In the genomic region with DNA sequence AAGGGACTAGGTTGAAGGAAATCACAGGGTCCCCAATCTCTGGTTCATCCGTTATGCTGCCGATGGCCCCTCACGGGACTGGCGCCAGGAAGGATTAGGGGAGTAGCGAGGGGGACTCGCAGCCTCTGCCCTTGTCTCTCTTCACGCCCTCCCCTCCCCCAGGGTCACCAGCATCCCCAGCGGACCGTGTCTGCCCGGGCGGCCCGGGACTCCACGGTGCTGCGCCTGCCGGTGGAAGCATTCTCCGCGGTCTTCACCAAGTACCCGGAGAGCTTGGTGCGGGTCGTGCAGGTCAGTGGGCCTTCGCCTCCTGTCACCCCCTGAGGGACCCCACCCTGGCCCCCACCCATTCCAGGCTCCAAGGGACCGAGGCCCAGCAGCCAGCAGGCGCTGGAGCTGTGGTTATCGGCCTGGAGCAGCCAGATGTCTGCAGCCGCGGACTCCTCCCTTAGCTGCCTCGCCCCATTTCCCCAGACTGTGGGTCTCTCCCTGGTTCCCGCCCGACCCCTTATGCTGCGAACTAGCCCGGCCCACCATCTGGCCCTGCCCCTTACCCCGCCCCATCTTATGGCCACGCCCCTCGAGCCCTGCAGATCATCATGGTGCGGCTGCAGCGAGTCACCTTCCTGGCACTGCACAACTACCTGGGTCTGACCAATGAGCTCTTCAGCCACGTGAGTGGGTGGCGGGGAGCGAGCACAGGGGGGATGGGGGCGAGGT, we compare ENCODE assay signal across 11 cellular contexts. TPM values are rescaled to one million over a fixed set of nuclear protein-coding genes. Genes with fewer than 3 reads are reported as not detected.
A peak's percentile ranks its signal among the peaks of the same experiment; 100 is the strongest.
DNase-seq lines count a peak whose midpoint lies in the region; ATAC-seq, FAIRE-seq and TF ChIP-seq lines count a peak whose summit lies in the region.
"Had no signal": no experiment of that assay in that cellular context is flagged by ENCODE, and none has a peak within 500 bp of the region (broad histone marks: within the 10 kb centered on the region; RNA-seq: fewer than 3 reads in every experiment).

No MANE protein-coding gene starts in this region.

- no TSS peak for BruUV-seq in HepG2 (replicated peaks; lab: Mats Ljungman, UMichigan)

- H3K27ac ChIP-seq in right lobe of liver (no peak overlapping the region), HepG2 (ENCODE audit: extremely low read length, insufficient read depth, low read length) (no peak overlapping the region)

- H3K4me3 ChIP-seq in right lobe of liver (no peak overlapping the region), HepG2 (replicated peaks in 1 of 3; ENCODE audit: insufficient read depth in 1 of 3, low read depth in 2 of 3, low read length in 3 of 3) (no peak overlapping the region)

- peaks cover 11% of the 10 kb centered on the region for H3K36me3 Mint-ChIP-seq in activated T-cell treated with anti-CD3 and anti-CD28 coated beads, Interleukin-2, amount 50 U/mL, for 4 hours (ENCODE audit: insufficient read depth)

- peaks cover 0 to 47% (median 8%) of the 10 kb centered on the region in 4 donors for H3K36me3 ChIP-seq in right lobe of liver
- peaks cover 1 to 8% of the 10 kb centered on the region in 2 experiments; a peak in 4 of 5 replicates for H3K36me3 ChIP-seq in HepG2 (replicated peaks in 1 of 2; ENCODE audit: control insufficient read depth in 1 of 2, insufficient read depth in 2 of 2, low read length in 2 of 2)

- no peak overlapping the region for H2AFZ ChIP-seq in HepG2 (ENCODE audit: low read length)

- H3K27me3 ChIP-seq in right lobe of liver = no peaks in the 10 kb centered on the region
- no peaks in the 10 kb centered on the region for H3K27me3 ChIP-seq in HepG2 (ENCODE audit: control insufficient read depth in 1 of 2, insufficient read depth in 2 of 2, low read length in 2 of 2)

- H3K9me3 Mint-ChIP-seq in activated T-cell treated with anti-CD3 and anti-CD28 coated beads, Interleukin-2, amount 50 U/mL, for 4 hours = no peaks in the 10 kb centered on the region
- H3K9me3 Mint-ChIP-seq: neural crest cell had no signal

- peak in 2 of 3 donors; percentile 46 to 48 for DNase-seq in right lobe of liver
- DNase-seq in HepG2 (ENCODE audit: low spot score) = no peak
- DNase-seq in activated T-cell treated with anti-CD3 and anti-CD28 coated beads, Interleukin-2, amount 50 U/mL, for 4 hours = no peak
- peak; percentile 23 for DNase-seq in kidney glomerular epithelial cell (lab: John Stamatoyannopoulos, UW)
- no peak for DNase-seq in DMS53 treated with DMSO at 0.1 percent for 48 hours (lab: John Stamatoyannopoulos, UW; ENCODE audit: unreplicated experiment)
- DNase-seq: CD4-positive, CD25-positive, alpha-beta regulatory T cell had no signal

- H3K4me1 ChIP-seq in right lobe of liver (peaks cover 0 to 5% (median 0%) of the 10 kb centered on the region in 4 donors), HepG2 (ENCODE audit: insufficient read depth, low read length) (peaks cover under 1% of the 10 kb centered on the region; the same call in 1 of the 2 replicates)

- H4K20me1 ChIP-seq in HepG2 (ENCODE audit: insufficient read depth, low read length) = no peaks in the 10 kb centered on the region

- intact Hi-C loops in right lobe of liver (cut with DNase I) (no loop called here), HepG2 (cut with micrococcal nuclease; ENCODE audit: unreplicated experiment) (no loop called here)

- TF ChIP-seq RAD21 in HepG2 (CRISPR knock-in tag; IDR thresholded peaks at IDR 0.05) = no peak

- TF ChIP-seq EP300 in HepG2 (IDR thresholded peaks at IDR 0.05; ENCODE audit: low read depth in 2 of 2, low read length in 2 of 2) (no peak), HepG2 (CRISPR knock-in tag; IDR thresholded peaks at IDR 0.05; ENCODE audit: borderline replicate concordance) (no peak)

- no peaks in the 10 kb centered on the region for H3K27me3 Mint-ChIP-seq in activated T-cell treated with anti-CD3 and anti-CD28 coated beads, Interleukin-2, amount 50 U/mL, for 4 hours (ENCODE audit: low read depth)
- H3K27me3 Mint-ChIP-seq: CD4-positive, CD25-positive, alpha-beta regulatory T cell had no signal

- H3K79me2 ChIP-seq in HepG2 (ENCODE audit: insufficient read depth, low read length) = no peaks in the 10 kb centered on the region

- H3K4me3 Mint-ChIP-seq in activated T-cell treated with anti-CD3 and anti-CD28 coated beads, Interleukin-2, amount 50 U/mL, for 4 hours = no peak overlapping the region
- H3K4me3 Mint-ChIP-seq: CD4-positive, CD25-positive, alpha-beta regulatory T cell had no signal

- H3K9me3 ChIP-seq in right lobe of liver (no peaks in the 10 kb centered on the region), HepG2 (ENCODE audit: low read length) (no peaks in the 10 kb centered on the region)

- TF ChIP-seq POLR2A in right lobe of liver (IDR thresholded peaks at IDR 0.05) (no peak), HepG2 (IDR thresholded peaks at IDR 0.05; ENCODE audit: insufficient read depth in 1 of 2, low read depth in 2 of 2, low read length in 2 of 2) (no peak)

- CTCF ChIA-PET in HepG2 (lab: Yijun Ruan, JAX; ENCODE audit: low intra/inter-chr PET ratio, low total read pairs) = no interaction called here

- in situ Hi-C loops in HepG2 (cut with HindIII; ENCODE audit: extremely low pct_ligation_motif_present, low pct_unique_long_range_greater_than_20kb) = no loop called here

- POLR2A ChIA-PET in HepG2 (lab: Yijun Ruan, JAX) = no interaction called here

- H3K4me2 ChIP-seq in HepG2 (ENCODE audit: low read depth, low read length) = no peak overlapping the region

- FAIRE-seq in HepG2 (lab: Jason Lieb, UNC) = no peak
- FAIRE-seq: colon had no signal

- peaks cover 17% of the 10 kb centered on the region for H3K4me1 Mint-ChIP-seq in activated T-cell treated with anti-CD3 and anti-CD28 coated beads, Interleukin-2, amount 50 U/mL, for 4 hours (ENCODE audit: low read depth)

- WGBS in right lobe of liver (ENCODE audit: insufficient coverage, low coverage, low lambda C conversion rate, missing lambda C conversion rate) = 100% methylated on average over 4 of the region's 40 CpGs
- WGBS in HepG2 (ENCODE audit: low lambda C conversion rate) = 95% methylated on average over 16 of the region's 40 CpGs

- TF ChIP-seq CTCF in right lobe of liver (IDR thresholded peaks at IDR 0.05) = no peak
- no peak for TF ChIP-seq CTCF in HepG2 (CRISPR knock-in tag; IDR thresholded peaks at IDR 0.05)

- H3K9ac ChIP-seq in HepG2 (ENCODE audit: insufficient read depth, low read depth, low read length) = no peak overlapping the region

- ATAC-seq in right lobe of liver (peak in 2 of 4 donors; percentile 3 to 6), HepG2 (no peak; the same call in 1 of the 3 replicates), GM18868 (IDR thresholded peaks at IDR 0.05; ENCODE audit: unreplicated experiment) (no peak), HG03354 (IDR thresholded peaks at IDR 0.05; ENCODE audit: poor library complexity, severe bottlenecking, unreplicated experiment) (no peak), GM19328 (IDR thresholded peaks at IDR 0.05; ENCODE audit: unreplicated experiment) (no peak)
- ATAC-seq in activated T-cell treated with anti-CD3 and anti-CD28 coated beads, Interleukin-2, amount 50 U/mL, for 4 hours = peak; percentile 76 to 79

RNA-seq across cellular contexts. Expression of a gene that starts 5.4 kb away (rescaled TPM):
- 10 to 100 TPM; 38.7 to 61.8 (median 46.5) TPM for total RNA-seq in right lobe of liver
- total RNA-seq in HepG2 (2016; rRNA removed; fragmentation: Illumina TruSeq; extraction: Trizol) = 11.1 and 28.2 TPM in 2 replicates
- 6.7 and 9.9 TPM in 2 replicates for total RNA-seq in HepG2 (2016; cell fraction: cytosol; rRNA removed; fragmentation: Illumina TruSeq; extraction: Trizol; ENCODE audit: low read depth)
- 7.3 and 24.9 TPM in 2 replicates for total RNA-seq in HepG2 (2016; cell fraction: insoluble cytoplasmic fraction; rRNA removed; fragmentation: Illumina TruSeq; extraction: Trizol)
- 9.5 and 10.2 TPM in 2 replicates for total RNA-seq in HepG2 (2016; cell fraction: membrane; rRNA removed; fragmentation: Illumina TruSeq; extraction: Trizol)
- 39.4 and 51.4 TPM in 2 replicates for total RNA-seq in HepG2 (2016; cell fraction: nucleus; rRNA removed; fragmentation: Illumina TruSeq; extraction: Trizol)
- 24.9 and 28.4 TPM in 2 replicates for polyA plus RNA-seq in HepG2 (2011; rRNA removed)
- 8.4 and 14.6 TPM in 2 replicates for polyA plus RNA-seq in HepG2 (2011; cell fraction: cytosol; rRNA removed)
- polyA plus RNA-seq in HepG2 (2011; cell fraction: nucleus; rRNA removed) = 192 and 272 TPM in 2 replicates
- 22.0 and 47.4 TPM in 2 replicates for polyA plus RNA-seq in HepG2 (2012)
- 4.0 and 4.8 TPM in 2 replicates for polyA plus RNA-seq in HepG2 (2016; cell fraction: cytosol; fragmentation: Illumina TruSeq; extraction: Trizol; ENCODE audit: low read depth)
- polyA plus RNA-seq in HepG2 (2016; cell fraction: insoluble cytoplasmic fraction; fragmentation: Illumina TruSeq; extraction: Trizol; ENCODE audit: low read depth) = 9.1 and 14.0 TPM in 2 replicates
- 4.9 and 7.2 TPM in 2 replicates for polyA plus RNA-seq in HepG2 (2016; cell fraction: membrane; fragmentation: Illumina TruSeq; extraction: Trizol; ENCODE audit: low read depth)
- polyA plus RNA-seq in HepG2 (2016; cell fraction: nucleus; fragmentation: Illumina TruSeq; extraction: Trizol; ENCODE audit: insufficient read depth, low read depth) = 115 and 120 TPM in 2 replicates
- polyA minus RNA-seq in HepG2 (2011; rRNA and poly(A)+ RNA removed; ENCODE audit: low replicate concordance) = 20.0 and 49.5 TPM in 2 replicates
- 21.5 and 23.2 TPM in 2 replicates for polyA minus RNA-seq in HepG2 (2011; cell fraction: cytosol; rRNA and poly(A)+ RNA removed)
- 37.4 and 52.5 TPM in 2 replicates for polyA minus RNA-seq in HepG2 (2011; cell fraction: nucleus; rRNA and poly(A)+ RNA removed)
- total RNA-seq in activated T-cell treated with anti-CD3 and anti-CD28 coated beads, Interleukin-2, amount 50 U/mL, for 4 hours = 100 to 1,000 TPM; 106 to 121 (median 107) TPM

RNA-seq across cellular contexts. Expression of a gene that starts 18.5 kb away (rescaled TPM):
- total RNA-seq in right lobe of liver (10 to 100 TPM in 5 of 6 experiments, 1 to 10 TPM in 1; 9.8 to 25.2 (median 17.7) TPM), HepG2 (2016; rRNA removed; fragmentation: Illumina TruSeq; extraction: Trizol) (1.9 and 3.4 TPM in 2 replicates)
- total RNA-seq in HepG2 (2016; cell fraction: cytosol; rRNA removed; fragmentation: Illumina TruSeq; extraction: Trizol; ENCODE audit: low read depth) = 3.4 and 4.1 TPM in 2 replicates
- total RNA-seq in HepG2 (2016; cell fraction: insoluble cytoplasmic fraction; rRNA removed; fragmentation: Illumina TruSeq; extraction: Trizol) = 1.8 and 4.3 TPM in 2 replicates
- 2.4 and 3.4 TPM in 2 replicates for total RNA-seq in HepG2 (2016; cell fraction: membrane; rRNA removed; fragmentation: Illumina TruSeq; extraction: Trizol)
- total RNA-seq in HepG2 (2016; cell fraction: nucleus; rRNA removed; fragmentation: Illumina TruSeq; extraction: Trizol) = 3.8 and 4.3 TPM in 2 replicates
- 11.6 and 15.7 TPM in 2 replicates for polyA plus RNA-seq in HepG2 (2011; rRNA removed)
- 6.4 and 7.4 TPM in 2 replicates for polyA plus RNA-seq in HepG2 (2011; cell fraction: cytosol; rRNA removed)
- 29.1 and 39.0 TPM in 2 replicates for polyA plus RNA-seq in HepG2 (2011; cell fraction: nucleus; rRNA removed)
- polyA plus RNA-seq in HepG2 (2012) = 3.4 and 4.8 TPM in 2 replicates
- 2.3 and 3.2 TPM in 2 replicates for polyA plus RNA-seq in HepG2 (2016; cell fraction: cytosol; fragmentation: Illumina TruSeq; extraction: Trizol; ENCODE audit: low read depth)
- polyA plus RNA-seq in HepG2 (2016; cell fraction: insoluble cytoplasmic fraction; fragmentation: Illumina TruSeq; extraction: Trizol; ENCODE audit: low read depth) = 2.9 and 3.5 TPM in 2 replicates
- 3.3 and 3.4 TPM in 2 replicates for polyA plus RNA-seq in HepG2 (2016; cell fraction: membrane; fragmentation: Illumina TruSeq; extraction: Trizol; ENCODE audit: low read depth)
- polyA plus RNA-seq in HepG2 (2016; cell fraction: nucleus; fragmentation: Illumina TruSeq; extraction: Trizol; ENCODE audit: insufficient read depth, low read depth) = 16.6 and 21.1 TPM in 2 replicates
- 19.2 and 110 TPM in 2 replicates for polyA minus RNA-seq in HepG2 (2011; rRNA and poly(A)+ RNA removed; ENCODE audit: low replicate concordance)
- polyA minus RNA-seq in HepG2 (2011; cell fraction: cytosol; rRNA and poly(A)+ RNA removed) = 2.4 and 4.4 TPM in 2 replicates
- polyA minus RNA-seq in HepG2 (2011; cell fraction: nucleus; rRNA and poly(A)+ RNA removed) = 4.8 and 5.9 TPM in 2 replicates
- 10 to 100 TPM; 20.5 to 27.4 (median 22.6) TPM for total RNA-seq in activated T-cell treated with anti-CD3 and anti-CD28 coated beads, Interleukin-2, amount 50 U/mL, for 4 hours

RNA-seq across cellular contexts. Expression of a gene that starts 25.0 kb away (rescaled TPM):
- total RNA-seq in right lobe of liver (10 to 100 TPM; 15.3 to 35.1 (median 24.8) TPM), HepG2 (2016; rRNA removed; fragmentation: Illumina TruSeq; extraction: Trizol) (6.4 and 9.1 TPM in 2 replicates)
- 29.8 and 30.7 TPM in 2 replicates for total RNA-seq in HepG2 (2016; cell fraction: cytosol; rRNA removed; fragmentation: Illumina TruSeq; extraction: Trizol; ENCODE audit: low read depth)
- total RNA-seq in HepG2 (2016; cell fraction: insoluble cytoplasmic fraction; rRNA removed; fragmentation: Illumina TruSeq; extraction: Trizol) = 7.4 and 8.8 TPM in 2 replicates
- 40.6 and 43.0 TPM in 2 replicates for total RNA-seq in HepG2 (2016; cell fraction: membrane; rRNA removed; fragmentation: Illumina TruSeq; extraction: Trizol)
- total RNA-seq in HepG2 (2016; cell fraction: nucleus; rRNA removed; fragmentation: Illumina TruSeq; extraction: Trizol) = 4.2 and 4.8 TPM in 2 replicates
- 36.3 and 37.0 TPM in 2 replicates for polyA plus RNA-seq in HepG2 (2011; rRNA removed)
- 27.2 and 34.8 TPM in 2 replicates for polyA plus RNA-seq in HepG2 (2011; cell fraction: cytosol; rRNA removed)
- polyA plus RNA-seq in HepG2 (2011; cell fraction: nucleus; rRNA removed) = 16.8 and 18.8 TPM in 2 replicates
- polyA plus RNA-seq in HepG2 (2012) = 18.3 and 24.5 TPM in 2 replicates
- 89.1 and 102 TPM in 2 replicates for polyA plus RNA-seq in HepG2 (2016; cell fraction: cytosol; fragmentation: Illumina TruSeq; extraction: Trizol; ENCODE audit: low read depth)
- polyA plus RNA-seq in HepG2 (2016; cell fraction: insoluble cytoplasmic fraction; fragmentation: Illumina TruSeq; extraction: Trizol; ENCODE audit: low read depth) = 21.6 and 26.7 TPM in 2 replicates
- 106 and 124 TPM in 2 replicates for polyA plus RNA-seq in HepG2 (2016; cell fraction: membrane; fragmentation: Illumina TruSeq; extraction: Trizol; ENCODE audit: low read depth)
- 18.5 and 20.8 TPM in 2 replicates for polyA plus RNA-seq in HepG2 (2016; cell fraction: nucleus; fragmentation: Illumina TruSeq; extraction: Trizol; ENCODE audit: insufficient read depth, low read depth)
- 17.5 and 24.9 TPM in 2 replicates for polyA minus RNA-seq in HepG2 (2011; rRNA and poly(A)+ RNA removed; ENCODE audit: low replicate concordance)
- 11.3 and 15.3 TPM in 2 replicates for polyA minus RNA-seq in HepG2 (2011; cell fraction: cytosol; rRNA and poly(A)+ RNA removed)
- polyA minus RNA-seq in HepG2 (2011; cell fraction: nucleus; rRNA and poly(A)+ RNA removed) = 2.2 and 3.4 TPM in 2 replicates
- 1 to 10 TPM; 4.8 to 5.6 (median 5.1) TPM for total RNA-seq in activated T-cell treated with anti-CD3 and anti-CD28 coated beads, Interleukin-2, amount 50 U/mL, for 4 hours

RNA-seq across cellular contexts. Expression of a gene that starts 52.1 kb away (rescaled TPM):
- total RNA-seq in right lobe of liver (10 to 100 TPM in 2 of 6 experiments, 1 to 10 TPM in 4; 4.8 to 14.3 (median 9.4) TPM), HepG2 (2016; rRNA removed; fragmentation: Illumina TruSeq; extraction: Trizol) (not detected in 2 replicates)
- total RNA-seq in HepG2 (2016; cell fraction: cytosol; rRNA removed; fragmentation: Illumina TruSeq; extraction: Trizol; ENCODE audit: low read depth) = not detected in 2 replicates
- not detected in 2 replicates for total RNA-seq in HepG2 (2016; cell fraction: insoluble cytoplasmic fraction; rRNA removed; fragmentation: Illumina TruSeq; extraction: Trizol)
- total RNA-seq in HepG2 (2016; cell fraction: membrane; rRNA removed; fragmentation: Illumina TruSeq; extraction: Trizol) = not detected in 2 replicates
- not detected in 2 replicates for total RNA-seq in HepG2 (2016; cell fraction: nucleus; rRNA removed; fragmentation: Illumina TruSeq; extraction: Trizol)
- not detected in 2 replicates for polyA plus RNA-seq in HepG2 (2011; rRNA removed)
- 0.07 TPM in 1 of 2 replicates, not detected in the other for polyA plus RNA-seq in HepG2 (2011; cell fraction: cytosol; rRNA removed)
- 0.12 and 0.16 TPM in 2 replicates for polyA plus RNA-seq in HepG2 (2011; cell fraction: nucleus; rRNA removed)
- not detected in 2 replicates for polyA plus RNA-seq in HepG2 (2012)
- not detected in 2 replicates for polyA plus RNA-seq in HepG2 (2016; cell fraction: cytosol; fragmentation: Illumina TruSeq; extraction: Trizol; ENCODE audit: low read depth)
- not detected in 2 replicates for polyA plus RNA-seq in HepG2 (2016; cell fraction: insoluble cytoplasmic fraction; fragmentation: Illumina TruSeq; extraction: Trizol; ENCODE audit: low read depth)
- not detected in 2 replicates for polyA plus RNA-seq in HepG2 (2016; cell fraction: membrane; fragmentation: Illumina TruSeq; extraction: Trizol; ENCODE audit: low read depth)
- not detected in 2 replicates for polyA plus RNA-seq in HepG2 (2016; cell fraction: nucleus; fragmentation: Illumina TruSeq; extraction: Trizol; ENCODE audit: insufficient read depth, low read depth)
- polyA minus RNA-seq in HepG2 (2011; rRNA and poly(A)+ RNA removed; ENCODE audit: low replicate concordance) = 1.4 TPM in 1 of 2 replicates, not detected in the other
- not detected in 2 replicates for polyA minus RNA-seq in HepG2 (2011; cell fraction: cytosol; rRNA and poly(A)+ RNA removed)
- not detected in 2 replicates for polyA minus RNA-seq in HepG2 (2011; cell fraction: nucleus; rRNA and poly(A)+ RNA removed)
- 1 to 10 TPM in 1 of 3 donors, under 1 TPM in 2; 0.76 to 1.1 (median 0.90) TPM for total RNA-seq in activated T-cell treated with anti-CD3 and anti-CD28 coated beads, Interleukin-2, amount 50 U/mL, for 4 hours
- total RNA-seq: CD4-positive, CD25-positive, alpha-beta regulatory T cell had no signal

RNA-seq across cellular contexts. Expression of a gene that starts 54.7 kb away (rescaled TPM):
- total RNA-seq in right lobe of liver = 10 to 100 TPM; 21.8 to 31.9 (median 23.4) TPM
- 9.1 and 11.8 TPM in 2 replicates for total RNA-seq in HepG2 (2016; rRNA removed; fragmentation: Illumina TruSeq; extraction: Trizol)
- total RNA-seq in HepG2 (2016; cell fraction: cytosol; rRNA removed; fragmentation: Illumina TruSeq; extraction: Trizol; ENCODE audit: low read depth) = 2.1 and 2.5 TPM in 2 replicates
- 6.3 and 11.9 TPM in 2 replicates for total RNA-seq in HepG2 (2016; cell fraction: insoluble cytoplasmic fraction; rRNA removed; fragmentation: Illumina TruSeq; extraction: Trizol)
- 6.0 and 6.1 TPM in 2 replicates for total RNA-seq in HepG2 (2016; cell fraction: membrane; rRNA removed; fragmentation: Illumina TruSeq; extraction: Trizol)
- 12.6 and 13.4 TPM in 2 replicates for total RNA-seq in HepG2 (2016; cell fraction: nucleus; rRNA removed; fragmentation: Illumina TruSeq; extraction: Trizol)
- polyA plus RNA-seq in HepG2 (2011; rRNA removed) = 10.8 and 16.8 TPM in 2 replicates
- 5.6 and 8.1 TPM in 2 replicates for polyA plus RNA-seq in HepG2 (2011; cell fraction: cytosol; rRNA removed)
- polyA plus RNA-seq in HepG2 (2011; cell fraction: nucleus; rRNA removed) = 94.1 and 111 TPM in 2 replicates
- polyA plus RNA-seq in HepG2 (2012) = 24.4 and 27.0 TPM in 2 replicates
- polyA plus RNA-seq in HepG2 (2016; cell fraction: cytosol; fragmentation: Illumina TruSeq; extraction: Trizol; ENCODE audit: low read depth) = 2.3 and 2.5 TPM in 2 replicates
- 17.0 and 22.2 TPM in 2 replicates for polyA plus RNA-seq in HepG2 (2016; cell fraction: insoluble cytoplasmic fraction; fragmentation: Illumina TruSeq; extraction: Trizol; ENCODE audit: low read depth)
- 4.4 and 5.3 TPM in 2 replicates for polyA plus RNA-seq in HepG2 (2016; cell fraction: membrane; fragmentation: Illumina TruSeq; extraction: Trizol; ENCODE audit: low read depth)
- 67.8 and 74.7 TPM in 2 replicates for polyA plus RNA-seq in HepG2 (2016; cell fraction: nucleus; fragmentation: Illumina TruSeq; extraction: Trizol; ENCODE audit: insufficient read depth, low read depth)
- 1.6 and 20.5 TPM in 2 replicates for polyA minus RNA-seq in HepG2 (2011; rRNA and poly(A)+ RNA removed; ENCODE audit: low replicate concordance)
- 9.5 and 9.8 TPM in 2 replicates for polyA minus RNA-seq in HepG2 (2011; cell fraction: cytosol; rRNA and poly(A)+ RNA removed)
- polyA minus RNA-seq in HepG2 (2011; cell fraction: nucleus; rRNA and poly(A)+ RNA removed) = 12.9 and 13.7 TPM in 2 replicates
- total RNA-seq in activated T-cell treated with anti-CD3 and anti-CD28 coated beads, Interleukin-2, amount 50 U/mL, for 4 hours = under 1 TPM; 0.34 to 0.38 (median 0.38) TPM
- total RNA-seq: CD4-positive, CD25-positive, alpha-beta regulatory T cell had no signal
- polyA plus RNA-seq: CD4-positive, CD25-positive, alpha-beta regulatory T cell had no signal

Comparison
In these comparisons a context has a peak if more than half of its experiments do, and no peak if none do; other contexts are left out.
1. DNase-seq: peak in right lobe of liver (2 of 3) and kidney glomerular epithelial cell (single experiment); none in HepG2 (single experiment), activated T-cell treated with anti-CD3 and anti-CD28 coated beads, Interleukin-2, amount 50 U/mL, for 4 hours (single experiment) and DMS53 treated with DMSO at 0.1 percent for 48 hours (single experiment).
2. ATAC-seq: peak in activated T-cell treated with anti-CD3 and anti-CD28 coated beads, Interleukin-2, amount 50 U/mL, for 4 hours (2 of 2); none in HepG2 (single experiment), GM18868 (single experiment), HG03354 (single experiment) and GM19328 (single experiment).